Comparison of ENCODE assay signal across 1 cellular context in the genomic region with DNA sequence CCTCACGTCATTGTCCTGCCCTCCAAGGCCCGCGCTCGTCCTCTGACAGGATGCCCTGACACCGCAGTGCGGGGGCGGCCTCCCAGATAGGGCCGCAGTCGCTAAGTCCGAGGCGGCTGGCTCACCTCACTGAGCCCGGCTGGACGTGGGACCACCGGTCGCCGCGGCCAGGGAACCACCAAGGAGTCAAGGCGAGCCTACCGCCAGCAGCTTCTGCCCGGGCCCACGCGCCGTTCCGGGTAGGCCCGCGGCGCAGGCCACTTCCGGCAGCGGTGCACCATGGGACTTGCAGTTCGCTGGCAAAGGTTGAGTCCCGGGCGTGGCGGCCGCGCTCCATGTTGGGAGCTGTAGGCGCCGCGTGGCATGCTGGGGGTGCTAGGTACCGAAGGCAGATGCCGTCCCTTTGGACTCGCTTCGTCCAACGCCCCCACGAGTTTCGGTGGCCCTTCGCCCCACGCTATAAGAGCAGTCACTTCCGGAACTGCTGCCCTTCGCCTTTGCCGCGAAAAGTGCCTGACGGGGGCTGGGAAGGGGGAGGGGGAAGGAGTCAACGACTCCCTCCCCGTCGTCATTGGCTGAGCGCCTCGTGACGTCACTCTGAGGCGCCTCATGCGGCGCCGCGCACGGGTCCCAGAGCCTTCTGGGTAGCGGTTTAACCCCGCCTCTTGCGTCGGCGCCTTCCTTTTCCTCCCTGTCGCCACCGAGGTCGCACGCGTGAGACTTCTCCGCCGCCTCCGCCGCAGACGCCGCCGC.
TF ChIP-seq lines count a peak whose summit lies in the region.

Gene RPLP2, plus strand, starts transcription at position 681 of the 753 bp plus-strand sequence. CDS start 268 bp downstream, outside the sequence.

TF ChIP-seq in HepG2, 621 proteins besides CTCF, POLR2A, EP300 and RAD21 (continued from another document and continues in another):
- TF ChIP-seq ZKSCAN1 (IDR thresholded peaks at IDR 0.05; ENCODE audit: low read length) (no peak), E2F1 (CRISPR knock-in tag; IDR thresholded peaks at IDR 0.05) (peak; percentile 88), HMG20A (CRISPR knock-in tag; IDR thresholded peaks at IDR 0.05; ENCODE audit: borderline replicate concordance) (no peak), MED8 (CRISPR knock-in tag; IDR thresholded peaks at IDR 0.05; ENCODE audit: insufficient replicate concordance) (no peak), CC2D1A (CRISPR knock-in tag; IDR thresholded peaks at IDR 0.05) (no peak), ZNF614 (CRISPR knock-in tag; IDR thresholded peaks at IDR 0.05; ENCODE audit: borderline replicate concordance) (peak; percentile 76; the same call in 1 of the 2 replicates), ZSCAN31 (CRISPR knock-in tag; IDR thresholded peaks at IDR 0.05; ENCODE audit: low read depth) (peak; percentile 15; the same call in 1 of the 2 replicates), ZFP62 (CRISPR knock-in tag; IDR thresholded peaks at IDR 0.05) (no peak), ZNF253 (CRISPR knock-in tag; IDR thresholded peaks at IDR 0.05; ENCODE audit: borderline replicate concordance) (peak; percentile 44; the same call in 1 of the 2 replicates), ZNF101 (CRISPR knock-in tag; IDR thresholded peaks at IDR 0.05; ENCODE audit: borderline replicate concordance, low read depth) (peak; percentile 84; the same call in 1 of the 2 replicates), TP53 (CRISPR knock-in tag; conservative IDR thresholded peaks at IDR 0.05) (no peak; the same call in 1 of the 2 replicates), FOXM1 (CRISPR knock-in tag; IDR thresholded peaks at IDR 0.05) (no peak), NFRKB (IDR thresholded peaks at IDR 0.05) (no peak), ELF1 (CRISPR knock-in tag; IDR thresholded peaks at IDR 0.05) (peak; percentile 99), IRX3 (CRISPR knock-in tag; IDR thresholded peaks at IDR 0.05; ENCODE audit: borderline replicate concordance, low read depth) (peak; percentile 9; the same call in 1 of the 2 replicates), AGO1 (IDR thresholded peaks at IDR 0.05; ENCODE audit: low read depth, low read length, poor library complexity, severe bottlenecking) (peak; percentile 40), ZNF12 (CRISPR knock-in tag; IDR thresholded peaks at IDR 0.05) (0 out of 2 replicates have a peak, but pooled peaks have one; percentile 28), MAF1 (CRISPR knock-in tag; IDR thresholded peaks at IDR 0.05; ENCODE audit: borderline replicate concordance) (no peak), ZC3H4 (CRISPR knock-in tag; IDR thresholded peaks at IDR 0.05; ENCODE audit: borderline replicate concordance) (no peak), ZNF570 (CRISPR knock-in tag; IDR thresholded peaks at IDR 0.05; ENCODE audit: borderline replicate concordance) (0 out of 2 replicates have a peak, but pooled peaks have one; percentile 27), PRPF4 (IDR thresholded peaks at IDR 0.05; ENCODE audit: low read depth, low read length, poor library complexity, severe bottlenecking) (peak; percentile 60), RARA (CRISPR knock-in tag; IDR thresholded peaks at IDR 0.05) (peak; percentile 18; the same call in 1 of the 2 replicates), XBP1 (CRISPR knock-in tag; IDR thresholded peaks at IDR 0.05) (no peak), IKZF5 (CRISPR knock-in tag; IDR thresholded peaks at IDR 0.05) (peak; percentile 67), ZNF441 (CRISPR knock-in tag; IDR thresholded peaks at IDR 0.05; ENCODE audit: borderline replicate concordance) (peak; percentile 2; the same call in 1 of the 2 replicates), ZNF768 (CRISPR knock-in tag; IDR thresholded peaks at IDR 0.05) (peak; percentile 57; the same call in 1 of the 2 replicates), ZNF782 (CRISPR knock-in tag; IDR thresholded peaks at IDR 0.05; ENCODE audit: borderline replicate concordance) (peak; percentile 85), STAT5B (CRISPR knock-in tag; IDR thresholded peaks at IDR 0.05) (peak; percentile 41; the same call in 1 of the 2 replicates), TBX2 (CRISPR knock-in tag; IDR thresholded peaks at IDR 0.05; ENCODE audit: borderline replicate concordance) (peak; percentile 86; the same call in 1 of the 2 replicates), SMARCE1 (IDR thresholded peaks at IDR 0.05; ENCODE audit: borderline replicate concordance) (no peak), ZNF280B (CRISPR knock-in tag; IDR thresholded peaks at IDR 0.05; ENCODE audit: borderline replicate concordance) (peak; percentile 70), ZNF121 (CRISPR knock-in tag; IDR thresholded peaks at IDR 0.05) (no peak), HCFC1 (IDR thresholded peaks at IDR 0.05; ENCODE audit: low read depth, low read length) (peak; percentile 81), ZNF747 (CRISPR knock-in tag; IDR thresholded peaks at IDR 0.05; ENCODE audit: borderline replicate concordance) (peak; percentile 66; the same call in 1 of the 2 replicates), TMF1 (CRISPR knock-in tag; IDR thresholded peaks at IDR 0.05; ENCODE audit: low read depth) (peak; percentile 36; the same call in 1 of the 2 replicates), ZNF775 (CRISPR knock-in tag; IDR thresholded peaks at IDR 0.05; ENCODE audit: borderline replicate concordance) (no peak), SATB2 (CRISPR knock-in tag; IDR thresholded peaks at IDR 0.05) (no peak; the same call in 1 of the 2 replicates), RFXANK (CRISPR knock-in tag; IDR thresholded peaks at IDR 0.05) (no peak), ZNF335 (CRISPR knock-in tag; IDR thresholded peaks at IDR 0.05) (peak; percentile 89)
- TF ChIP-seq, protein P1, sequence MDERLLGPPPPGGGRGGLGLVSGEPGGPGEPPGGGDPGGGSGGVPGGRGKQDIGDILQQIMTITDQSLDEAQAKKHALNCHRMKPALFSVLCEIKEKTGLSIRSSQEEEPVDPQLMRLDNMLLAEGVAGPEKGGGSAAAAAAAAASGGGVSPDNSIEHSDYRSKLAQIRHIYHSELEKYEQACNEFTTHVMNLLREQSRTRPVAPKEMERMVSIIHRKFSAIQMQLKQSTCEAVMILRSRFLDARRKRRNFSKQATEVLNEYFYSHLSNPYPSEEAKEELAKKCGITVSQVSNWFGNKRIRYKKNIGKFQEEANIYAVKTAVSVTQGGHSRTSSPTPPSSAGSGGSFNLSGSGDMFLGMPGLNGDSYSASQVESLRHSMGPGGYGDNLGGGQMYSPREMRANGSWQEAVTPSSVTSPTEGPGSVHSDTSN (CRISPR knock-in tag; IDR thresholded peaks at IDR 0.05) = no peak
- TF ChIP-seq, protein P2, sequence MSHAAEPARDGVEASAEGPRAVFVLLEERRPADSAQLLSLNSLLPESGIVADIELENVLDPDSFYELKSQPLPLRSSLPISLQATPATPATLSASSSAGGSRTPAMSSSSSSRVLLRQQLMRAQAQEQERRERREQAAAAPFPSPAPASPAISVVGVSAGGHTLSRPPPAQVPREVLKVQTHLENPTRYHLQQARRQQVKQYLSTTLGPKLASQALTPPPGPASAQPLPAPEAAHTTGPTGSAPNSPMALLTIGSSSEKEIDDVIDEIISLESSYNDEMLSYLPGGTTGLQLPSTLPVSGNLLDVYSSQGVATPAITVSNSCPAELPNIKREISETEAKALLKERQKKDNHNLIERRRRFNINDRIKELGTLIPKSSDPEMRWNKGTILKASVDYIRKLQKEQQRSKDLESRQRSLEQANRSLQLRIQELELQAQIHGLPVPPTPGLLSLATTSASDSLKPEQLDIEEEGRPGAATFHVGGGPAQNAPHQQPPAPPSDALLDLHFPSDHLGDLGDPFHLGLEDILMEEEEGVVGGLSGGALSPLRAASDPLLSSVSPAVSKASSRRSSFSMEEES (CRISPR knock-in tag; IDR thresholded peaks at IDR 0.05) = no peak; the same call in 1 of the 2 replicates
- TF ChIP-seq, protein P3, sequence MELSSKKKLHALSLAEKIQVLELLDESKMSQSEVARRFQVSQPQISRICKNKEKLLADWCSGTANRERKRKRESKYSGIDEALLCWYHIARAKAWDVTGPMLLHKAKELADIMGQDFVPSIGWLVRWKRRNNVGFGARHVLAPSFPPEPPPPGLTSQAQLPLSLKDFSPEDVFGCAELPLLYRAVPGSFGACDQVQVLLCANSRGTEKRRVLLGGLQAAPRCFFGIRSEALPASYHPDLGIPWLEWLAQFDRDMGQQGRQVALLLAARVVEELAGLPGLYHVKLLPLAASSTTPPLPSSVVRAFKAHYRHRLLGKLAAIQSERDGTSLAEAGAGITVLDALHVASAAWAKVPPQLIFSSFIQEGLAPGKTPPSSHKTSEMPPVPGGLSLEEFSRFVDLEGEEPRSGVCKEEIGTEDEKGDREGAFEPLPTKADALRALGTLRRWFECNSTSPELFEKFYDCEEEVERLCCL (CRISPR knock-in tag; IDR thresholded peaks at IDR 0.05; ENCODE audit: borderline replicate concordance) = no peak
- TF ChIP-seq, protein P4, sequence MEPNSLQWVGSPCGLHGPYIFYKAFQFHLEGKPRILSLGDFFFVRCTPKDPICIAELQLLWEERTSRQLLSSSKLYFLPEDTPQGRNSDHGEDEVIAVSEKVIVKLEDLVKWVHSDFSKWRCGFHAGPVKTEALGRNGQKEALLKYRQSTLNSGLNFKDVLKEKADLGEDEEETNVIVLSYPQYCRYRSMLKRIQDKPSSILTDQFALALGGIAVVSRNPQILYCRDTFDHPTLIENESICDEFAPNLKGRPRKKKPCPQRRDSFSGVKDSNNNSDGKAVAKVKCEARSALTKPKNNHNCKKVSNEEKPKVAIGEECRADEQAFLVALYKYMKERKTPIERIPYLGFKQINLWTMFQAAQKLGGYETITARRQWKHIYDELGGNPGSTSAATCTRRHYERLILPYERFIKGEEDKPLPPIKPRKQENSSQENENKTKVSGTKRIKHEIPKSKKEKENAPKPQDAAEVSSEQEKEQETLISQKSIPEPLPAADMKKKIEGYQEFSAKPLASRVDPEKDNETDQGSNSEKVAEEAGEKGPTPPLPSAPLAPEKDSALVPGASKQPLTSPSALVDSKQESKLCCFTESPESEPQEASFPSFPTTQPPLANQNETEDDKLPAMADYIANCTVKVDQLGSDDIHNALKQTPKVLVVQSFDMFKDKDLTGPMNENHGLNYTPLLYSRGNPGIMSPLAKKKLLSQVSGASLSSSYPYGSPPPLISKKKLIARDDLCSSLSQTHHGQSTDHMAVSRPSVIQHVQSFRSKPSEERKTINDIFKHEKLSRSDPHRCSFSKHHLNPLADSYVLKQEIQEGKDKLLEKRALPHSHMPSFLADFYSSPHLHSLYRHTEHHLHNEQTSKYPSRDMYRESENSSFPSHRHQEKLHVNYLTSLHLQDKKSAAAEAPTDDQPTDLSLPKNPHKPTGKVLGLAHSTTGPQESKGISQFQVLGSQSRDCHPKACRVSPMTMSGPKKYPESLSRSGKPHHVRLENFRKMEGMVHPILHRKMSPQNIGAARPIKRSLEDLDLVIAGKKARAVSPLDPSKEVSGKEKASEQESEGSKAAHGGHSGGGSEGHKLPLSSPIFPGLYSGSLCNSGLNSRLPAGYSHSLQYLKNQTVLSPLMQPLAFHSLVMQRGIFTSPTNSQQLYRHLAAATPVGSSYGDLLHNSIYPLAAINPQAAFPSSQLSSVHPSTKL (CRISPR knock-in tag; IDR thresholded peaks at IDR 0.05) = peak; percentile 7
- TF ChIP-seq, protein P5, sequence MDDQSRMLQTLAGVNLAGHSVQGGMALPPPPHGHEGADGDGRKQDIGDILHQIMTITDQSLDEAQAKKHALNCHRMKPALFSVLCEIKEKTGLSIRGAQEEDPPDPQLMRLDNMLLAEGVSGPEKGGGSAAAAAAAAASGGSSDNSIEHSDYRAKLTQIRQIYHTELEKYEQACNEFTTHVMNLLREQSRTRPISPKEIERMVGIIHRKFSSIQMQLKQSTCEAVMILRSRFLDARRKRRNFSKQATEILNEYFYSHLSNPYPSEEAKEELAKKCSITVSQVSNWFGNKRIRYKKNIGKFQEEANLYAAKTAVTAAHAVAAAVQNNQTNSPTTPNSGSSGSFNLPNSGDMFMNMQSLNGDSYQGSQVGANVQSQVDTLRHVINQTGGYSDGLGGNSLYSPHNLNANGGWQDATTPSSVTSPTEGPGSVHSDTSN (CRISPR knock-in tag; IDR thresholded peaks at IDR 0.05; ENCODE audit: borderline replicate concordance) = no peak
- TF ChIP-seq, protein P6, sequence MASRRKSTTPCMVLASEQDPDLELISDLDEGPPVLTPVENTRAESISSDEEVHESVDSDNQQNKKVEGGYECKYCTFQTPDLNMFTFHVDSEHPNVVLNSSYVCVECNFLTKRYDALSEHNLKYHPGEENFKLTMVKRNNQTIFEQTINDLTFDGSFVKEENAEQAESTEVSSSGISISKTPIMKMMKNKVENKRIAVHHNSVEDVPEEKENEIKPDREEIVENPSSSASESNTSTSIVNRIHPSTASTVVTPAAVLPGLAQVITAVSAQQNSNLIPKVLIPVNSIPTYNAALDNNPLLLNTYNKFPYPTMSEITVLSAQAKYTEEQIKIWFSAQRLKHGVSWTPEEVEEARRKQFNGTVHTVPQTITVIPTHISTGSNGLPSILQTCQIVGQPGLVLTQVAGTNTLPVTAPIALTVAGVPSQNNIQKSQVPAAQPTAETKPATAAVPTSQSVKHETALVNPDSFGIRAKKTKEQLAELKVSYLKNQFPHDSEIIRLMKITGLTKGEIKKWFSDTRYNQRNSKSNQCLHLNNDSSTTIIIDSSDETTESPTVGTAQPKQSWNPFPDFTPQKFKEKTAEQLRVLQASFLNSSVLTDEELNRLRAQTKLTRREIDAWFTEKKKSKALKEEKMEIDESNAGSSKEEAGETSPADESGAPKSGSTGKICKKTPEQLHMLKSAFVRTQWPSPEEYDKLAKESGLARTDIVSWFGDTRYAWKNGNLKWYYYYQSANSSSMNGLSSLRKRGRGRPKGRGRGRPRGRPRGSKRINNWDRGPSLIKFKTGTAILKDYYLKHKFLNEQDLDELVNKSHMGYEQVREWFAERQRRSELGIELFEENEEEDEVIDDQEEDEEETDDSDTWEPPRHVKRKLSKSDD (CRISPR knock-in tag; IDR thresholded peaks at IDR 0.05; ENCODE audit: low read depth) = peak; percentile 85
